Comparison of ENCODE assay signal across 33 cellular contexts in genomic region chr15:86481720-86482119, GRCh38.
"Had no signal": no experiment of that assay in that cellular context is flagged by ENCODE, and none has a peak within 500 bp of the region (broad histone marks: within the 10 kb centered on the region; RNA-seq: fewer than 3 reads in every experiment).

No MANE protein-coding gene starts in this region.

- H3K9me3 ChIP-seq: ascending aorta, breast epithelium, colonic mucosa, esophagus squamous epithelium had no signal

- H3K4me1 ChIP-seq: ascending aorta, breast epithelium, colonic mucosa, esophagus squamous epithelium had no signal

- DNase-seq: activated B cell treated with CpG ODN at 0.5 μM for 24 hours; activated CD4-positive, alpha-beta memory T cell treated with anti-CD3 and anti-CD28 coated beads for 36 hours; activated CD4-positive, alpha-beta T cell treated with anti-CD3 and anti-CD28 coated beads for 36 hours; activated CD4-positive, alpha-beta T cell treated with anti-CD3 and anti-CD28 coated beads, Interleukin-2, amount 10 ng/mL, durations not matched to agents 24 days and 14 days; activated CD4-positive, CD25-positive, alpha-beta regulatory T cell treated with anti-CD3 and anti-CD28 coated beads, Interleukin-2, amount 50 U/mL, for 72 hours; activated CD8-positive, alpha-beta memory T cell treated with anti-CD3 and anti-CD28 coated beads, Interleukin-2, amount 10 ng/mL, durations not matched to agents 7 days and 5 days; activated CD8-positive, alpha-beta memory T cell treated with anti-CD3 and anti-CD28 coated beads, Interleukin-2, amount 50 U/mL, for 4 hours; activated CD8-positive, alpha-beta T cell treated with anti-CD3 and anti-CD28 coated beads, Interleukin-2, amount 10 ng/mL, durations not matched to agents 7 days and 5 days; activated effector memory CD4-positive, alpha-beta T cell treated with anti-CD3 and anti-CD28 coated beads, Interleukin-2, amount 50 U/mL, for 16 hours; activated naive CD4-positive, alpha-beta T cell; activated naive CD4-positive, alpha-beta T cell treated with anti-CD3 and anti-CD28 coated beads, Interleukin-2, amount 10 ng/mL, durations not matched to agents 7 days and 5 days; activated naive CD8-positive, alpha-beta T cell treated with anti-CD3 and anti-CD28 coated beads, Interleukin-2, amount 10 ng/mL, durations not matched to agents 7 days and 5 days; activated T-cell treated with anti-CD3 and anti-CD28 coated beads, Interleukin-2, amount 50 U/mL, for 1 hour; activated T-cell treated with anti-CD3 and anti-CD28 coated beads, Interleukin-2, amount 50 U/mL, for 48 hours; central memory CD4-positive, alpha-beta T cell; cerebellar nuclear complex; colonic mucosa; effector memory CD4-positive, alpha-beta T cell; endodermal cell; esophagus squamous epithelium; foreskin melanocyte; T-helper 1 cell; T-helper 17 cell; T1000; WERI-Rb-1 had no signal

- H3K4me1 Mint-ChIP-seq: activated B cell treated with CpG ODN at 0.5 μM for 24 hours; activated CD4-positive, alpha-beta T cell treated with anti-CD3 and anti-CD28 coated beads, Interleukin-2, amount 10 ng/mL, durations not matched to agents 24 days and 14 days; activated CD8-positive, alpha-beta memory T cell treated with anti-CD3 and anti-CD28 coated beads, Interleukin-2, amount 10 ng/mL, durations not matched to agents 7 days and 5 days; activated naive CD4-positive, alpha-beta T cell treated with anti-CD3 and anti-CD28 coated beads, Interleukin-2, amount 10 ng/mL, durations not matched to agents 7 days and 5 days; activated naive CD8-positive, alpha-beta T cell treated with anti-CD3 and anti-CD28 coated beads, Interleukin-2, amount 10 ng/mL, durations not matched to agents 7 days and 5 days had no signal

- H3K27ac Mint-ChIP-seq: activated B cell treated with CpG ODN at 0.5 μM for 24 hours; activated CD4-positive, alpha-beta memory T cell treated with anti-CD3 and anti-CD28 coated beads for 36 hours; activated CD4-positive, alpha-beta T cell treated with anti-CD3 and anti-CD28 coated beads for 36 hours; activated CD4-positive, alpha-beta T cell treated with anti-CD3 and anti-CD28 coated beads, Interleukin-2, amount 10 ng/mL, durations not matched to agents 24 days and 14 days; activated CD8-positive, alpha-beta memory T cell treated with anti-CD3 and anti-CD28 coated beads, Interleukin-2, amount 10 ng/mL, durations not matched to agents 7 days and 5 days; activated CD8-positive, alpha-beta T cell treated with anti-CD3 and anti-CD28 coated beads, Interleukin-2, amount 10 ng/mL, durations not matched to agents 7 days and 5 days; activated naive CD4-positive, alpha-beta T cell treated with anti-CD3 and anti-CD28 coated beads, Interleukin-2, amount 10 ng/mL, durations not matched to agents 7 days and 5 days; activated naive CD4-positive, alpha-beta T cell treated with anti-CD3 and anti-CD28 coated beads, Interleukin-2, amount 50 U/mL, for 72 hours; activated naive CD8-positive, alpha-beta T cell treated with anti-CD3 and anti-CD28 coated beads, Interleukin-2, amount 10 ng/mL, durations not matched to agents 7 days and 5 days; activated T-helper 1 cell treated with anti-CD3 and anti-CD28 coated beads, Interleukin-12 subunit alpha, Interleukin-12 subunit beta, Interleukin-2, Interleukin-4 antibody, amounts not matched to agents 30 ng/mL and 10 ng/mL and 1 ng/mL, durations not matched to agents 14 hours and 24 hours and 36 hours; activated T-helper 2 cell treated with anti-CD3 and anti-CD28 coated beads, Interferon-gamma antibody, Interleukin-2, Interleukin-4, amounts not matched to agents 10 μg/mL and 5 μg/mL and 100 μg/mL, durations not matched to agents 14 hours and 24 hours and 36 hours; brain; endodermal cell; T-helper 17 cell; T-helper 2 cell treated with Interferon-gamma antibody and Interleukin-4, amounts not matched to agents 5 μg/mL and 100 μg/mL, for 36 hours had no signal

- H3K27me3 ChIP-seq: ascending aorta, breast epithelium, cardiac muscle cell, colonic mucosa, esophagus squamous epithelium had no signal

- ATAC-seq: activated CD4-positive, alpha-beta T cell treated with anti-CD3 and anti-CD28 coated beads for 36 hours; activated CD8-positive, alpha-beta memory T cell treated with anti-CD3 and anti-CD28 coated beads, Interleukin-2, amount 10 ng/mL, durations not matched to agents 7 days and 5 days; activated CD8-positive, alpha-beta T cell treated with anti-CD3 and anti-CD28 coated beads, Interleukin-2, amount 10 ng/mL, durations not matched to agents 7 days and 5 days; activated naive CD4-positive, alpha-beta T cell treated with anti-CD3 and anti-CD28 coated beads, Interleukin-2, amount 50 U/mL, for 72 hours; T-helper 17 cell had no signal

- H3K4me3 Mint-ChIP-seq: activated B cell treated with CpG ODN at 0.5 μM for 24 hours; activated CD4-positive, alpha-beta memory T cell treated with anti-CD3 and anti-CD28 coated beads for 36 hours; activated CD4-positive, alpha-beta T cell treated with anti-CD3 and anti-CD28 coated beads for 36 hours; activated CD4-positive, alpha-beta T cell treated with anti-CD3 and anti-CD28 coated beads, Interleukin-2, amount 10 ng/mL, durations not matched to agents 24 days and 14 days; activated CD8-positive, alpha-beta memory T cell treated with anti-CD3 and anti-CD28 coated beads, Interleukin-2, amount 10 ng/mL, durations not matched to agents 7 days and 5 days; activated CD8-positive, alpha-beta T cell treated with anti-CD3 and anti-CD28 coated beads, Interleukin-2, amount 10 ng/mL, durations not matched to agents 7 days and 5 days; activated naive CD4-positive, alpha-beta T cell treated with anti-CD3 and anti-CD28 coated beads, Interleukin-2, amount 10 ng/mL, durations not matched to agents 7 days and 5 days; activated naive CD8-positive, alpha-beta T cell treated with anti-CD3 and anti-CD28 coated beads, Interleukin-2, amount 10 ng/mL, durations not matched to agents 7 days and 5 days; activated T-helper 1 cell treated with anti-CD3 and anti-CD28 coated beads, Interleukin-12 subunit alpha, Interleukin-12 subunit beta, Interleukin-2, Interleukin-4 antibody, amounts not matched to agents 30 ng/mL and 10 ng/mL and 1 ng/mL, durations not matched to agents 14 hours and 24 hours and 36 hours; brain; endodermal cell; T-helper 17 cell; T-helper 2 cell treated with Interferon-gamma antibody and Interleukin-4, amounts not matched to agents 5 μg/mL and 100 μg/mL, for 36 hours had no signal

- H3K36me3 ChIP-seq: ascending aorta, breast epithelium, cardiac muscle cell, colonic mucosa, esophagus squamous epithelium, WERI-Rb-1 had no signal

- H3K4me3 ChIP-seq: ascending aorta, breast epithelium, cardiac muscle cell, colonic mucosa, esophagus squamous epithelium had no signal

- H3K9me3 Mint-ChIP-seq: activated B cell treated with CpG ODN at 0.5 μM for 24 hours; activated CD4-positive, alpha-beta memory T cell treated with anti-CD3 and anti-CD28 coated beads for 36 hours; activated CD4-positive, alpha-beta T cell treated with anti-CD3 and anti-CD28 coated beads, Interleukin-2, amount 10 ng/mL, durations not matched to agents 24 days and 14 days; activated naive CD4-positive, alpha-beta T cell treated with anti-CD3 and anti-CD28 coated beads, Interleukin-2, amount 10 ng/mL, durations not matched to agents 7 days and 5 days; activated naive CD4-positive, alpha-beta T cell treated with anti-CD3 and anti-CD28 coated beads, Interleukin-2, amount 50 U/mL, for 72 hours; activated T-helper 2 cell treated with anti-CD3 and anti-CD28 coated beads, Interferon-gamma antibody, Interleukin-2, Interleukin-4, amounts not matched to agents 10 μg/mL and 5 μg/mL and 100 μg/mL, durations not matched to agents 14 hours and 24 hours and 36 hours; T-helper 2 cell treated with Interferon-gamma antibody and Interleukin-4, amounts not matched to agents 5 μg/mL and 100 μg/mL, for 36 hours had no signal

- H3K27ac ChIP-seq: ascending aorta, breast epithelium, cardiac muscle cell, colonic mucosa, esophagus squamous epithelium, WERI-Rb-1 had no signal

- H3K36me3 Mint-ChIP-seq: activated CD4-positive, alpha-beta memory T cell treated with anti-CD3 and anti-CD28 coated beads for 36 hours; activated CD8-positive, alpha-beta memory T cell treated with anti-CD3 and anti-CD28 coated beads, Interleukin-2, amount 10 ng/mL, durations not matched to agents 7 days and 5 days; activated naive CD4-positive, alpha-beta T cell treated with anti-CD3 and anti-CD28 coated beads, Interleukin-2, amount 10 ng/mL, durations not matched to agents 7 days and 5 days; activated naive CD8-positive, alpha-beta T cell treated with anti-CD3 and anti-CD28 coated beads, Interleukin-2, amount 10 ng/mL, durations not matched to agents 7 days and 5 days; brain had no signal
